In genomic region chr17:39151680-39152058, GRCh38 we compare ENCODE assay signal across 1 cellular context.
TF ChIP-seq lines count a peak whose summit lies in the region.

No MANE protein-coding gene starts in this region.

TF ChIP-seq in IMR-90, 13 proteins besides CTCF, POLR2A, EP300 and RAD21 (continued from another document):
- no peak for TF ChIP-seq USF2 (IDR thresholded peaks at IDR 0.05; ENCODE audit: low read depth, low read length)
- no peak for TF ChIP-seq RFX5 (IDR thresholded peaks at IDR 0.05; ENCODE audit: low read depth, low read length)
TF ChIP-seq in IMR-90: peak in this region for 0.
